In the genomic region with DNA sequence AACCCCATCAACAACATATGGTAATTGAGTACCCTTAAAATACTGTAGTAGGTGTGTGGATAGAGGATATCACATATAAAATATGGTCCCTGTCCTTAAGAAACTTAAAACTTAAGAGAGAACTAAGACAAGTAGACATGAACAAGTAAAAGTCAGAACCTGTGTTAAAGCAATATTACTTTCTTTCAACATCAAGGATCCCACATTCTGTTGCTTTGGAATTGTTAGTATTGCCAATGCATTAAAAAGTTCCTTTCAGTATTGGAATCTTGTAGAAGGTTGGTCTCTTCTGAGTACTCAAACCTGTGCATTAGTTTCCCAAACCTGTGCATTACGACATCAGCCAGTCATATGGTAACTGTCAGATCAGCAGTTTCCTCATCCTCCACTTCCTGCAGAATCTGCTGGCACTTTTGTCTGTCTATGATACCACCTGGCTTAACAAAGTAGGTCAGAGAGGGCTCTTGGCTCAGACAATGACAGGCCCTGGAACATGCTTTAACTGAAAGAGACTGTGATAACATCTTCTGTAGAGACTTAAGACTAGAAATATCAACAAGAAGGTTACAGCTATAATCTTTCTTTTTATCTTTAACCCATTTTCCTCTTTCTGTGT, we compare ENCODE assay signal across 14 cellular contexts. TPM values are rescaled to one million over a fixed set of nuclear protein-coding genes. Genes with fewer than 3 reads are reported as not detected.
DNase-seq lines count a peak whose midpoint lies in the region; ATAC-seq, FAIRE-seq and TF ChIP-seq lines count a peak whose summit lies in the region.
"Had no signal": no experiment of that assay in that cellular context is flagged by ENCODE, and none has a peak within 500 bp of the region (broad histone marks: within the 10 kb centered on the region; RNA-seq: fewer than 3 reads in every experiment).

No MANE protein-coding gene starts in this region.

- peak; percentile 57 to 78 for ATAC-seq in activated T-cell treated with anti-CD3 and anti-CD28 coated beads, Interleukin-2, amount 50 U/mL, for 4 hours
- ATAC-seq in HepG2 (no peak), GM18873 (IDR thresholded peaks at IDR 0.05; ENCODE audit: low FRiP score, unreplicated experiment) (no peak)

- 12% methylated on average over 1 of the region's 1 CpG for WGBS in HepG2 (ENCODE audit: low lambda C conversion rate)

- no peaks in the 10 kb centered on the region for H3K27me3 Mint-ChIP-seq in activated T-cell treated with anti-CD3 and anti-CD28 coated beads, Interleukin-2, amount 50 U/mL, for 4 hours (ENCODE audit: low read depth)
- H3K27me3 Mint-ChIP-seq: activated naive CD4-positive, alpha-beta T cell treated with anti-CD3 and anti-CD28 coated beads, Interleukin-2, amount 50 U/mL, for 24 hours had no signal

- CTCF ChIA-PET in HepG2 (lab: Yijun Ruan, JAX; ENCODE audit: low intra/inter-chr PET ratio, low total read pairs): no interaction called here

- intact Hi-C loops in HepG2 (cut with micrococcal nuclease; ENCODE audit: unreplicated experiment): no loop called here
- intact Hi-C loops in ascending aorta (cut with DNase I): no loop called here

- H3K36me3 ChIP-seq in HepG2 (replicated peaks in 1 of 2; ENCODE audit: control insufficient read depth in 1 of 2, insufficient read depth in 2 of 2, low read length in 2 of 2): no peaks in the 10 kb centered on the region
- no peaks in the 10 kb centered on the region for H3K36me3 ChIP-seq in ascending aorta

- FAIRE-seq in HepG2 (lab: Jason Lieb, UNC): no peak

- H3K9me3 ChIP-seq in HepG2 (ENCODE audit: low read length): no peaks in the 10 kb centered on the region
- H3K9me3 ChIP-seq in ascending aorta: no peaks in the 10 kb centered on the region

- H3K27me3 ChIP-seq in HepG2 (ENCODE audit: control insufficient read depth in 1 of 2, insufficient read depth in 2 of 2, low read length in 2 of 2) (no peaks in the 10 kb centered on the region; a peak in 1 of 5 replicates), ascending aorta (no peaks in the 10 kb centered on the region)

- H3K36me3 Mint-ChIP-seq in activated T-cell treated with anti-CD3 and anti-CD28 coated beads, Interleukin-2, amount 50 U/mL, for 4 hours (ENCODE audit: insufficient read depth): no peaks in the 10 kb centered on the region
- H3K36me3 Mint-ChIP-seq: activated naive CD4-positive, alpha-beta T cell treated with anti-CD3 and anti-CD28 coated beads, Interleukin-2, amount 50 U/mL, for 24 hours had no signal

- TF ChIP-seq EP300 in HepG2 (IDR thresholded peaks at IDR 0.05; ENCODE audit: low read depth in 2 of 2, low read length in 2 of 2): no peak
- no peak for TF ChIP-seq EP300 in HepG2 (CRISPR knock-in tag; IDR thresholded peaks at IDR 0.05; ENCODE audit: borderline replicate concordance)

- no peak overlapping the region for H2AFZ ChIP-seq in HepG2 (ENCODE audit: low read length)
- H2AFZ ChIP-seq: parathyroid adenoma had no signal

- H3K79me2 ChIP-seq in HepG2 (ENCODE audit: insufficient read depth, low read length): no peaks in the 10 kb centered on the region
- H3K79me2 ChIP-seq: parathyroid adenoma had no signal

- TF ChIP-seq CTCF in HepG2 (CRISPR knock-in tag; IDR thresholded peaks at IDR 0.05) (no peak), ascending aorta (IDR thresholded peaks at IDR 0.05) (no peak)

- DNase-seq in SKM-1 treated with dmso at 0.1 percent for 144 hours (lab: John Stamatoyannopoulos, UW; ENCODE audit: unreplicated experiment) (peak; percentile 30), SKM-1 (lab: John Stamatoyannopoulos, UW; ENCODE audit: unreplicated experiment) (no peak), KBM-7 (peak; percentile 12), HepG2 (ENCODE audit: low spot score) (no peak), NCI-H1048 (lab: John Stamatoyannopoulos, UW) (no peak), ascending aorta (ENCODE audit: low spot score in 2 of 2) (no peak)
- DNase-seq in activated T-cell treated with anti-CD3 and anti-CD28 coated beads, Interleukin-2, amount 50 U/mL, for 4 hours: no peak
- DNase-seq: cerebellar nuclear complex, EL, KG1, midbrain had no signal

- no peaks in the 10 kb centered on the region for H3K9me3 Mint-ChIP-seq in activated T-cell treated with anti-CD3 and anti-CD28 coated beads, Interleukin-2, amount 50 U/mL, for 4 hours
- H3K9me3 Mint-ChIP-seq: activated naive CD4-positive, alpha-beta T cell treated with anti-CD3 and anti-CD28 coated beads, Interleukin-2, amount 50 U/mL, for 24 hours had no signal

- no peak overlapping the region for H3K4me2 ChIP-seq in HepG2 (ENCODE audit: low read depth, low read length)

- no peaks in the 10 kb centered on the region for H4K20me1 ChIP-seq in HepG2 (ENCODE audit: insufficient read depth, low read length)

- peaks cover 8% of the 10 kb centered on the region for H3K4me1 Mint-ChIP-seq in activated T-cell treated with anti-CD3 and anti-CD28 coated beads, Interleukin-2, amount 50 U/mL, for 4 hours (ENCODE audit: low read depth)
- H3K4me1 Mint-ChIP-seq: activated naive CD4-positive, alpha-beta T cell treated with anti-CD3 and anti-CD28 coated beads, Interleukin-2, amount 50 U/mL, for 24 hours had no signal

- POLR2A ChIA-PET in HepG2 (lab: Yijun Ruan, JAX): no interaction called here

- BruUV-seq in HepG2 (replicated peaks; lab: Mats Ljungman, UMichigan): no TSS peak

- H3K27ac ChIP-seq in HepG2 (ENCODE audit: extremely low read length, insufficient read depth, low read length) (no peak overlapping the region), ascending aorta (no peak overlapping the region)
- H3K27ac ChIP-seq: parathyroid adenoma had no signal

- H3K4me3 ChIP-seq in HepG2 (replicated peaks in 1 of 3; ENCODE audit: insufficient read depth in 1 of 3, low read depth in 2 of 3, low read length in 3 of 3) (no peak overlapping the region), ascending aorta (no peak overlapping the region)

- in situ Hi-C loops in KBM-7 (cut with MboI; ENCODE audit: low pct_unique_long_range_greater_than_20kb, low sequenced_read_pairs) (no loop called here), HepG2 (cut with HindIII; ENCODE audit: extremely low pct_ligation_motif_present, low pct_unique_long_range_greater_than_20kb) (no loop called here)

- no peak overlapping the region for H3K9ac ChIP-seq in HepG2 (ENCODE audit: insufficient read depth, low read depth, low read length)
- H3K9ac ChIP-seq: parathyroid adenoma had no signal

- TF ChIP-seq RAD21 in HepG2 (CRISPR knock-in tag; IDR thresholded peaks at IDR 0.05): no peak

- no peak overlapping the region for H3K4me3 Mint-ChIP-seq in activated T-cell treated with anti-CD3 and anti-CD28 coated beads, Interleukin-2, amount 50 U/mL, for 4 hours
- H3K4me3 Mint-ChIP-seq: activated naive CD4-positive, alpha-beta T cell treated with anti-CD3 and anti-CD28 coated beads, Interleukin-2, amount 50 U/mL, for 24 hours had no signal

- no peaks in the 10 kb centered on the region for H3K4me1 ChIP-seq in HepG2 (ENCODE audit: insufficient read depth, low read length)
- H3K4me1 ChIP-seq in ascending aorta: no peaks in the 10 kb centered on the region

- TF ChIP-seq POLR2A in HepG2 (IDR thresholded peaks at IDR 0.05; ENCODE audit: insufficient read depth in 1 of 2, low read depth in 2 of 2, low read length in 2 of 2): no peak

TF ChIP-seq in HepG2, 621 proteins besides CTCF, POLR2A, EP300 and RAD21:
- TF ChIP-seq MAFF (IDR thresholded peaks at IDR 0.05; ENCODE audit: low read depth, low read length) (peak; percentile 72), MAFK (conservative IDR thresholded peaks at IDR 0.05 in 1 of 2, IDR thresholded peaks at IDR 0.05 in 1 of 2; ENCODE audit: low read length in 2 of 2) (peak; percentile 75 to 79), ZFP41 (CRISPR knock-in tag; IDR thresholded peaks at IDR 0.05; ENCODE audit: borderline replicate concordance) (no peak), IRX3 (CRISPR knock-in tag; IDR thresholded peaks at IDR 0.05; ENCODE audit: borderline replicate concordance, low read depth) (no peak), ZNF468 (CRISPR knock-in tag; IDR thresholded peaks at IDR 0.05) (no peak), PAWR (CRISPR knock-in tag; IDR thresholded peaks at IDR 0.05; ENCODE audit: borderline replicate concordance) (no peak)

RNA-seq across cellular contexts. Expression of a gene that starts 56.5 kb away (rescaled TPM):
- total RNA-seq in activated T-cell treated with anti-CD3 and anti-CD28 coated beads, Interleukin-2, amount 50 U/mL, for 4 hours: 10 to 100 TPM; 40.6 to 51.9 (median 42.7) TPM
- total RNA-seq in HepG2 (2016; rRNA removed; fragmentation: Illumina TruSeq; extraction: Trizol) (0.02 TPM in 1 of 2 replicates, not detected in the other), ascending aorta (46.6 TPM)
- not detected in 2 replicates for total RNA-seq in HepG2 (2016; cell fraction: cytosol; rRNA removed; fragmentation: Illumina TruSeq; extraction: Trizol; ENCODE audit: low read depth)
- not detected in 2 replicates for total RNA-seq in HepG2 (2016; cell fraction: insoluble cytoplasmic fraction; rRNA removed; fragmentation: Illumina TruSeq; extraction: Trizol)
- total RNA-seq in HepG2 (2016; cell fraction: membrane; rRNA removed; fragmentation: Illumina TruSeq; extraction: Trizol): 0.06 TPM in 1 of 2 replicates, not detected in the other
- not detected in 2 replicates for total RNA-seq in HepG2 (2016; cell fraction: nucleus; rRNA removed; fragmentation: Illumina TruSeq; extraction: Trizol)
- 0.04 TPM in 1 of 2 replicates, not detected in the other for polyA plus RNA-seq in HepG2 (2011; rRNA removed)
- polyA plus RNA-seq in HepG2 (2011; cell fraction: cytosol; rRNA removed): 0.03 and 0.04 TPM in 2 replicates
- 0.10 TPM in 1 of 2 replicates, not detected in the other for polyA plus RNA-seq in HepG2 (2011; cell fraction: nucleus; rRNA removed)
- polyA plus RNA-seq in HepG2 (2012): not detected in 2 replicates
- polyA plus RNA-seq in HepG2 (2016; cell fraction: cytosol; fragmentation: Illumina TruSeq; extraction: Trizol; ENCODE audit: low read depth): not detected in 2 replicates
- not detected in 2 replicates for polyA plus RNA-seq in HepG2 (2016; cell fraction: insoluble cytoplasmic fraction; fragmentation: Illumina TruSeq; extraction: Trizol; ENCODE audit: low read depth)
- polyA plus RNA-seq in HepG2 (2016; cell fraction: membrane; fragmentation: Illumina TruSeq; extraction: Trizol; ENCODE audit: low read depth): not detected in 2 replicates
- not detected in 2 replicates for polyA plus RNA-seq in HepG2 (2016; cell fraction: nucleus; fragmentation: Illumina TruSeq; extraction: Trizol; ENCODE audit: insufficient read depth, low read depth)
- polyA minus RNA-seq in HepG2 (2011; rRNA and poly(A)+ RNA removed; ENCODE audit: low replicate concordance): 2.9 TPM in 1 of 2 replicates, not detected in the other
- polyA minus RNA-seq in HepG2 (2011; cell fraction: cytosol; rRNA and poly(A)+ RNA removed): not detected in 2 replicates
- polyA minus RNA-seq in HepG2 (2011; cell fraction: nucleus; rRNA and poly(A)+ RNA removed): 0.13 TPM in 1 of 2 replicates, not detected in the other

Comparison
In these comparisons a context has a peak if more than half of its experiments do, and no peak if none do; other contexts are left out.
1. DNase-seq: peak in SKM-1 treated with dmso at 0.1 percent for 144 hours (single experiment) and KBM-7 (single experiment); none in SKM-1 (single experiment), activated T-cell treated with anti-CD3 and anti-CD28 coated beads, Interleukin-2, amount 50 U/mL, for 4 hours (single experiment), HepG2 (single experiment), NCI-H1048 (single experiment) and ascending aorta (0 of 2).
2. ATAC-seq: peak in activated T-cell treated with anti-CD3 and anti-CD28 coated beads, Interleukin-2, amount 50 U/mL, for 4 hours (2 of 2); none in HepG2 (single experiment) and GM18873 (single experiment).
3. RNA of a gene that starts 56.5 kb away (total RNA-seq): 46.6 TPM in ascending aorta (single experiment) and 40.6 to 51.9 TPM in activated T-cell treated with anti-CD3 and anti-CD28 coated beads, Interleukin-2, amount 50 U/mL, for 4 hours; 0.02 to 0.06 TPM in HepG2; every median in the first group is over 10 times any median in the second.